10 cellular contexts compared by ENCODE assay signal in the genomic region with DNA sequence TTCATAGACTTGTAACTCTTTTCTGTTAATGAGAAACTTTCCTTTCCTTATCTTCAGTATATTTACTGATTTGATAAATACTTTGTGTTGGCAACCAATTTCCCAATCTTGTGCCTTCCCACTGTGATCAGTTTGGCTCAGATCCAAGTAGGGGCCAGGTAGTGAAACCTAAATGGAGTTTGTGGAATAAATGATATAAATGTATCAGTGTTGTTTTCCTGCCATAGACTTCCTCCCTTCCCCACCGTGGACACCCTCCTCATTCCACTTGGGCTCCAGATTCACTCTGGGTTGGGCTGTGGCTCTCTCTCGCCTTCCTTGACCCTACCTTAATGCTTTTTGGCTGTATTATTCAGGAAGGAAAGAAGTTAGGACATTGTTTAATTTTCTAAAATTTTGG. TPM values are rescaled to one million over a fixed set of nuclear protein-coding genes. Genes with fewer than 3 reads are reported as not detected.
DNase-seq lines count a peak whose midpoint lies in the region; ATAC-seq and TF ChIP-seq lines count a peak whose summit lies in the region.
"Had no signal": no experiment of that assay in that cellular context is flagged by ENCODE, and none has a peak within 500 bp of the region (broad histone marks: within the 10 kb centered on the region; RNA-seq: fewer than 3 reads in every experiment).

No MANE protein-coding gene starts in this region.

- H3K79me2 ChIP-seq in DND-41 (ENCODE audit: insufficient read depth, low read length): peaks cover 41% of the 10 kb centered on the region
- H3K79me2 ChIP-seq in Loucy (ENCODE audit: insufficient read depth, low read length): peaks cover 44% of the 10 kb centered on the region
- peaks cover 44% of the 10 kb centered on the region for H3K79me2 ChIP-seq in neural progenitor cell (ENCODE audit: low read depth)

- peaks cover 26% of the 10 kb centered on the region for H3K4me1 Mint-ChIP-seq in neural progenitor cell

- H3K9me3 ChIP-seq in DND-41 (ENCODE audit: insufficient read depth, low read length, severe bottlenecking): no peaks in the 10 kb centered on the region
- H3K9me3 ChIP-seq in Loucy (ENCODE audit: insufficient read depth, low read depth, low read length): no peaks in the 10 kb centered on the region
- H3K9me3 ChIP-seq in duodenal mucosa (ENCODE audit: control insufficient read depth in 1 of 2, low read length in 2 of 2): no peaks in the 10 kb centered on the region
- H3K9me3 ChIP-seq in neural progenitor cell (ENCODE audit: low read depth): no peaks in the 10 kb centered on the region

- no peak for TF ChIP-seq CTCF in DND-41 (IDR thresholded peaks at IDR 0.05; ENCODE audit: borderline replicate concordance, extremely low read depth, low read length, poor library complexity, severe bottlenecking)
- TF ChIP-seq CTCF in Loucy (conservative IDR thresholded peaks at IDR 0.05; ENCODE audit: low read length): no peak
- no peak for TF ChIP-seq CTCF in neural progenitor cell (IDR thresholded peaks at IDR 0.05)
- TF ChIP-seq CTCF in foreskin keratinocyte (conservative IDR thresholded peaks at IDR 0.05): no peak

- peaks cover 7% of the 10 kb centered on the region for H3K9me3 Mint-ChIP-seq in neural progenitor cell

- H2AFZ ChIP-seq in DND-41 (ENCODE audit: low read depth, low read length) (no peak overlapping the region), Loucy (ENCODE audit: low read length) (no peak overlapping the region), neural progenitor cell (replicated peaks) (no peak overlapping the region)

- no peaks in the 10 kb centered on the region for H3K9me2 ChIP-seq in Loucy (replicated peaks; ENCODE audit: low read depth, low read length)

- H3K4me1 ChIP-seq in DND-41 (ENCODE audit: insufficient read depth, low read length) (peaks cover 43% of the 10 kb centered on the region), Loucy (ENCODE audit: insufficient read depth, low read length, poor library complexity, severe bottlenecking) (peaks cover 25% of the 10 kb centered on the region), duodenal mucosa (ENCODE audit: control insufficient read depth in 1 of 2, insufficient read depth in 2 of 2, low read length in 2 of 2) (peaks cover 25 to 34% of the 10 kb centered on the region in 2 donors), neural progenitor cell (peaks cover 15% of the 10 kb centered on the region), foreskin keratinocyte (no peaks in the 10 kb centered on the region)

- peak overlapping the region; percentile 83; the same call in 1 of the 2 replicates for H3K9ac ChIP-seq in DND-41 (ENCODE audit: low read depth, low read length)
- peak overlapping the region; percentile 82 for H3K9ac ChIP-seq in Loucy (ENCODE audit: low read depth, low read length, poor library complexity, severe bottlenecking)
- no peak overlapping the region for H3K9ac ChIP-seq in duodenal mucosa (ENCODE audit: low read depth in 1 of 2, low read length in 2 of 2)
- no peak overlapping the region for H3K9ac ChIP-seq in neural progenitor cell

- peaks cover 8% of the 10 kb centered on the region for H3K36me3 ChIP-seq in DND-41 (ENCODE audit: insufficient read depth, low read length)
- no peaks in the 10 kb centered on the region for H3K36me3 ChIP-seq in Loucy (ENCODE audit: insufficient read depth, low read length)
- H3K36me3 ChIP-seq in duodenal mucosa (ENCODE audit: control insufficient read depth in 1 of 2, insufficient read depth in 2 of 2, low read length in 2 of 2): no peaks in the 10 kb centered on the region
- no peaks in the 10 kb centered on the region for H3K36me3 ChIP-seq in neural progenitor cell

- H4K20me1 ChIP-seq in DND-41 (ENCODE audit: insufficient read depth, low read length) (no peaks in the 10 kb centered on the region), Loucy (ENCODE audit: insufficient read depth, low read length, poor library complexity, severe bottlenecking) (peaks cover 9% of the 10 kb centered on the region), neural progenitor cell (ENCODE audit: low read depth) (peaks cover 19% of the 10 kb centered on the region)

- ATAC-seq in DND-41 (ENCODE audit: insufficient read depth, low read depth) (no peak), foreskin keratinocyte (no peak)

- H3K4me2 ChIP-seq in DND-41 (ENCODE audit: insufficient read depth, low read length): peak overlapping the region; percentile 77
- peak overlapping the region; percentile 73 for H3K4me2 ChIP-seq in Loucy (ENCODE audit: low read depth, low read length, poor library complexity, severe bottlenecking)
- H3K4me2 ChIP-seq in neural progenitor cell: peak overlapping the region; percentile 89

- H3K4me3 ChIP-seq in DND-41 (ENCODE audit: low read depth in 1 of 2, low read length in 2 of 2) (peak overlapping the region in 1 of 2 experiments; percentile 91; a peak in 2 of 4 replicates), Loucy (ENCODE audit: low read length, poor library complexity, severe bottlenecking) (peak overlapping the region; percentile 85), duodenal mucosa (ENCODE audit: low read depth in 1 of 2, low read length in 2 of 2) (peak overlapping the region; percentile 98 to 99), neural progenitor cell (peak overlapping the region; percentile 94)

- H3K27ac Mint-ChIP-seq in neural progenitor cell: no peak overlapping the region

- H3F3A ChIP-seq in Loucy (ENCODE audit: low read depth) (no peaks in the 10 kb centered on the region), neural progenitor cell (ENCODE audit: low read depth) (peaks cover 10% of the 10 kb centered on the region)

- peaks cover 3% of the 10 kb centered on the region for H3K27me3 Mint-ChIP-seq in neural progenitor cell (ENCODE audit: insufficient read depth, low read depth)

- no peak for DNase-seq in DND-41
- DNase-seq in neural progenitor cell (ENCODE audit: low spot score): no peak
- DNase-seq in NCI-H446 (lab: John Stamatoyannopoulos, UW): no peak
- no peak for DNase-seq in foreskin keratinocyte
- no peak for DNase-seq in GM03348 (ENCODE audit: low spot score)
- no peak for DNase-seq in NCI-H187 (lab: John Stamatoyannopoulos, UW)
- DNase-seq: NCI-H526 treated with DMSO at 0.1 percent for 48 hours; stimulated activated CD4-positive, alpha-beta T cell treated with anti-CD3 and anti-CD28 coated beads, Interleukin-2, amount 100 ng/mL, for 48 hours had no signal

- peaks cover 17% of the 10 kb centered on the region for H3K36me3 Mint-ChIP-seq in neural progenitor cell

- H3K27me3 ChIP-seq in DND-41 (ENCODE audit: insufficient read depth, low read length, poor library complexity) (peaks cover 11% of the 10 kb centered on the region), Loucy (ENCODE audit: insufficient read depth, low read length, poor library complexity, severe bottlenecking) (no peaks in the 10 kb centered on the region), duodenal mucosa (ENCODE audit: control insufficient read depth in 1 of 2, insufficient read depth in 2 of 2, low read length in 2 of 2) (peaks cover under 1 to 3% of the 10 kb centered on the region in 2 donors), neural progenitor cell (peaks cover 22% of the 10 kb centered on the region), foreskin keratinocyte (peaks cover 10% of the 10 kb centered on the region)

- peak overlapping the region; percentile 100 for H3K4me3 Mint-ChIP-seq in neural progenitor cell

- H3K27ac ChIP-seq in DND-41 (ENCODE audit: low read length): no peak overlapping the region
- H3K27ac ChIP-seq in duodenal mucosa (ENCODE audit: low read depth, low read length): no peak overlapping the region
- H3K27ac ChIP-seq in neural progenitor cell: no peak overlapping the region
- H3K27ac ChIP-seq in foreskin keratinocyte: no peak overlapping the region

RNA-seq across cellular contexts. Expression of a gene that starts 1.3 kb away (rescaled TPM):
- total RNA-seq in neural progenitor cell (ENCODE audit: low replicate concordance) (9.0 and 12.3 TPM in 2 replicates), foreskin keratinocyte (3.4 and 4.2 TPM in 2 replicates)
- polyA plus RNA-seq in foreskin keratinocyte: 1.4 and 1.5 TPM in 2 replicates

RNA-seq across cellular contexts. Expression of a gene that starts 15.1 kb away (rescaled TPM):
- total RNA-seq in neural progenitor cell (ENCODE audit: low replicate concordance) (6.6 and 8.3 TPM in 2 replicates), foreskin keratinocyte (2.3 TPM in 2 replicates)
- polyA plus RNA-seq in foreskin keratinocyte: 0.56 and 0.84 TPM in 2 replicates

RNA-seq across cellular contexts. Expression of a gene that starts 48.5 kb away (rescaled TPM):
- total RNA-seq in neural progenitor cell (ENCODE audit: low replicate concordance) (15.1 and 20.7 TPM in 2 replicates), foreskin keratinocyte (6.0 and 6.5 TPM in 2 replicates)
- 1.0 and 1.4 TPM in 2 replicates for polyA plus RNA-seq in foreskin keratinocyte

Comparison
In these comparisons a context has a peak if more than half of its experiments do, and no peak if none do; other contexts are left out.
1. H3K9ac ChIP-seq: peak in DND-41 (single experiment) and Loucy (single experiment); none in duodenal mucosa (0 of 2) and neural progenitor cell (single experiment).
2. Peak in every context shown above with its lines, with median percentiles within 50 percentile points of each other: H3K4me2 ChIP-seq.